In the genomic region with DNA sequence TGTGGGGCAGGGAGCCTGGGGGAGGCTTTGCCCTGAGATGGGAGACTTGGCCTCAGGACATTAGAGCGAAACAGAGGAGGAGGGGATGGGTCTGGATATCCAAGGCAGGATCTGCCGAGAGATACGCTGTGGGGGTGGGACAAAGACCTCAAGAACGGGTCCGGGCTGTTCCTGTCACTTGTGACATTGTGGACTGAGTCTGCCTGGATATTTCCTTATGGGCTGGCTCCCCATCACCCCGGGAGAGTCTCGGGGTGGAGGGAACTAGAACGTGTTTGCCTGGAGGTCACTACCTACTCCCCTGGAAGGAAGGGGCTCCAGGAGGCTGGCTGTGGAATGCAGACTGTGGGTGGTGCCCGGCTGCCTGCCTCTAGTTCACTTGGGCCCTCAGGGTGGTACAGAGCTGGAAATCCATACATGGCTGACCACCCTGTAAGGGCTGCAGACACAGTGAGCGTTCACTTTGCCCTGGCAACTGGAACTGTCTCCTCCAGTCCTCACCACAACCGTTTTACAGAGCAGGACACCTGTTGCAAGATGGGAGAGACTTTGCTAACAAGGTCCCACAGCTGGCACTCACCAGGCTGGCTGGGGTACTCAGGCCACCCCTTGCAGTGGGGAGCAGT, we compare ENCODE assay signal across 17 cellular contexts. TPM values are rescaled to one million over a fixed set of nuclear protein-coding genes. Genes with fewer than 3 reads are reported as not detected.
DNase-seq lines count a peak whose midpoint lies in the region; ATAC-seq and TF ChIP-seq lines count a peak whose summit lies in the region.
"Had no signal": no experiment of that assay in that cellular context is flagged by ENCODE, and none has a peak within 500 bp of the region (broad histone marks: within the 10 kb centered on the region; RNA-seq: fewer than 3 reads in every experiment).

No MANE protein-coding gene starts in this region.

- H3K4me2 ChIP-seq in hepatocyte = peak overlapping the region; percentile 38

- no peak overlapping the region for H2AFZ ChIP-seq in hepatocyte

- DNase-seq in left ventricle myocardium inferior (no peak), left cardiac atrium (no peak), hepatocyte (ENCODE audit: low spot score) (no peak), ecto neural progenitor cell (ENCODE audit: low spot score) (no peak), AG08395 (ENCODE audit: low spot score) (no peak)
- DNase-seq: activated CD4-positive, alpha-beta memory T cell treated with anti-CD3 and anti-CD28 coated beads for 36 hours; aorta; DMS153; effector CD4-positive, alpha-beta T cell; HFFc6; NCI-H1930; NCI-H69; stimulated activated naive CD4-positive, alpha-beta T cell treated with Interleukin-2 at 50 U/mL for 16 hours had no signal

- no peak for ATAC-seq in left cardiac atrium
- ATAC-seq in GM21825 (IDR thresholded peaks at IDR 0.05; ENCODE audit: unreplicated experiment) = no peak
- ATAC-seq in HG03378 (IDR thresholded peaks at IDR 0.05; ENCODE audit: unreplicated experiment) = no peak
- ATAC-seq: activated T-helper 17 cell treated with anti-CD3 and anti-CD28 coated beads, Interleukin-2, amount 50 U/mL, for 72 hours had no signal

- 72% methylated on average over 11 of the region's 11 CpGs for WGBS in hepatocyte (ENCODE audit: low lambda C conversion rate, missing lambda C conversion rate)

- H3K9me3 ChIP-seq in left ventricle myocardium inferior (replicated peaks) = no peaks in the 10 kb centered on the region
- no peaks in the 10 kb centered on the region for H3K9me3 ChIP-seq in hepatocyte (ENCODE audit: low read depth)
- H3K9me3 ChIP-seq in neutrophil = no peaks in the 10 kb centered on the region

- H3K9me2 ChIP-seq in hepatocyte (replicated peaks; ENCODE audit: insufficient read depth) = no peaks in the 10 kb centered on the region

- H3K27ac ChIP-seq in left ventricle myocardium inferior (replicated peaks) (peak overlapping the region; percentile 51), hepatocyte (peak overlapping the region; percentile 82), neutrophil (peak overlapping the region; percentile 62)

- intact Hi-C loops in left ventricle myocardium inferior (cut with micrococcal nuclease) = no loop called here
- intact Hi-C loops in left cardiac atrium (cut with DNase I) = no loop called here

- H3K4me1 ChIP-seq in left ventricle myocardium inferior = peaks cover 80% of the 10 kb centered on the region
- H3K4me1 ChIP-seq in hepatocyte (ENCODE audit: insufficient read depth) = peaks cover 36% of the 10 kb centered on the region
- peaks cover 58 to 67% of the 10 kb centered on the region in 2 experiments for H3K4me1 ChIP-seq in neutrophil (ENCODE audit: control insufficient read depth in 1 of 2, insufficient read depth in 1 of 2, low read depth in 1 of 2, low read length in 1 of 2)

- H3K27me3 ChIP-seq in left ventricle myocardium inferior (ENCODE audit: low read depth) (no peaks in the 10 kb centered on the region), hepatocyte (no peaks in the 10 kb centered on the region), neutrophil (no peaks in the 10 kb centered on the region)

- H3K4me3 ChIP-seq in left ventricle myocardium inferior = no peak overlapping the region
- H3K4me3 ChIP-seq in hepatocyte = no peak overlapping the region
- no peak overlapping the region for H3K4me3 ChIP-seq in neutrophil (ENCODE audit: low read depth in 1 of 2, low read length in 1 of 2)

- no peaks in the 10 kb centered on the region for H3K36me3 ChIP-seq in left ventricle myocardium inferior
- no peaks in the 10 kb centered on the region for H3K36me3 ChIP-seq in hepatocyte (replicated peaks; ENCODE audit: insufficient read depth, low read depth)
- no peaks in the 10 kb centered on the region for H3K36me3 ChIP-seq in neutrophil

- TF ChIP-seq CTCF in left ventricle myocardium inferior (IDR thresholded peaks at IDR 0.05; ENCODE audit: borderline replicate concordance) (no peak), hepatocyte (IDR thresholded peaks at IDR 0.05; ENCODE audit: poor library complexity) (no peak), neutrophil (IDR thresholded peaks at IDR 0.05) (no peak)

- H3K79me2 ChIP-seq in hepatocyte = peaks cover 93% of the 10 kb centered on the region

- peaks cover 17% of the 10 kb centered on the region for H4K20me1 ChIP-seq in hepatocyte (ENCODE audit: insufficient read depth, poor library complexity, severe bottlenecking)

RNA-seq across cellular contexts. Expression of a gene that starts 26.5 kb away (rescaled TPM):
- total RNA-seq in left ventricle myocardium inferior (156 TPM), left cardiac atrium (100 to 1,000 TPM; 125 to 186 TPM), hepatocyte (87.9 and 93.9 TPM in 2 replicates)
- polyA plus RNA-seq in hepatocyte = 130 and 132 TPM in 2 replicates

RNA-seq across cellular contexts. Expression of a gene that starts 43.1 kb away (rescaled TPM):
- total RNA-seq in left ventricle myocardium inferior (30.5 TPM), left cardiac atrium (10 to 100 TPM; 24.7 to 28.2 TPM), hepatocyte (19.5 and 21.7 TPM in 2 replicates)
- polyA plus RNA-seq in hepatocyte = 52.8 and 67.7 TPM in 2 replicates
